Comparison of ENCODE assay signal across 12 cellular contexts in the genomic region with DNA sequence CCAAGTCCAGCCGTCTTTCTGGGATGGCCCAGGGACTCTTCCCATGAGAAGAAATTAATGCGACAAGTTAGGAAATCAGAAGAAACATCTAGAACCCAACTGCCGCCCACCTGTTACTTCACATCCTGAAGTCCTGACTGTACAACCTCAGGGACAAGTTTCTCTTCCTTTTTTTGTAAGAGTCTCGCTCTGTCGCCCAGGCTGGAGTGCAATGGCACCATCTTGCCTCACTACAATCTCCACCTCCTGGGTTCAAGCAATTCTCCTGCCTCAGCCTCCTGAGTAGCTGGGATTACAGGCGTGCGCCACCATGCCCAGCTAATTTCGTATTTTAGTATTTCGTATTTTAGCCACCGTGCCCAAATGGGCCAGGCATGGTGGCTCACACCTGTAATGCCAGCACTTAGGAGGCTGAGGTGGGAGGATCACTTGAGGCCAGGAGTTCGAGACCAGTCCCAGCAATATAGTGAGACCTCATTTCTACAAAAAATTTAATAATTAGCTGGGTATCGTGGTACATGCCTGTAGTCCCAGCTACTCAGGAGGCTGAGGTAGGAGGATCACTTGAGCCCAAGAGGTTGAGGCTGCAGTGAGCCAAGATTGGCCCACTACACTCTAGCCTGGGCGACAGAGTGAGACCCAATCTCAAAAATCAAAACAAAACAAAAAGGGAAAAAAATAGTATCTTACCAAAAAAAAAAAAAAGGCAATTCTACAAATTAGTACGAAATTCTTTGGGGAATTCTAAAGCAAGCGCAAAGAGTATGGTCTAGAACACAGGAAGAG. TPM values are rescaled to one million over a fixed set of nuclear protein-coding genes. Genes with fewer than 3 reads are reported as not detected.
A peak's percentile ranks its signal among the peaks of the same experiment; 100 is the strongest.
DNase-seq lines count a peak whose midpoint lies in the region; ATAC-seq, FAIRE-seq and TF ChIP-seq lines count a peak whose summit lies in the region.
"Had no signal": no experiment of that assay in that cellular context is flagged by ENCODE, and none has a peak within 500 bp of the region (broad histone marks: within the 10 kb centered on the region; RNA-seq: fewer than 3 reads in every experiment).

No MANE protein-coding gene starts in this region.

- POLR2A ChIA-PET in K562 (lab: Yijun Ruan, JAX) = interaction anchor here (0.6 to 1.0 kb wide), 3 partner anchors 9 to 171 kb away, joined by 3 to 4 read pairs (median 4); no protein-coding TSS in a partner anchor

- intact Hi-C loops in K562 (cut with micrococcal nuclease) = no loop called here
- intact Hi-C loops in left ventricle myocardium superior (cut with micrococcal nuclease) = no loop called here

- peaks cover 79% of the 10 kb centered on the region for H3K36me3 ChIP-seq in K562 (ENCODE audit: control insufficient read depth, insufficient read depth, low read length)
- H3K36me3 ChIP-seq: pancreas had no signal

- no TSS peak for BruUV-seq in K562 (replicated peaks; lab: Mats Ljungman, UMichigan)

- FAIRE-seq in K562 (lab: Jason Lieb, UNC) = no peak
- FAIRE-seq: pancreas had no signal

- TF ChIP-seq CTCF in GM12865 (IDR thresholded peaks at IDR 0.05; ENCODE audit: insufficient read depth, low read depth, low read length, missing control alignments) (no peak), K562 (IDR thresholded peaks at IDR 0.05 in 2 of 3, conservative IDR thresholded peaks at IDR 0.05 in 1 of 3; ENCODE audit: insufficient read depth in 2 of 3, low read depth in 1 of 3, low read length in 3 of 3) (no peak)

- in situ Hi-C loops in K562 (cut with MboI) = no loop called here

- TF ChIP-seq POLR2A in K562 (conservative IDR thresholded peaks at IDR 0.05) = no peak

- no peaks in the 10 kb centered on the region for H3K27me3 ChIP-seq in K562 (ENCODE audit: control insufficient read depth in 2 of 2, insufficient read depth in 2 of 2, low read length in 2 of 2)
- H3K27me3 ChIP-seq: pancreas had no signal

- CTCF ChIA-PET in K562 (lab: Yijun Ruan, JAX; ENCODE audit: low intra/inter-chr PET ratio) = no interaction called here

- H2AFZ ChIP-seq in K562 (ENCODE audit: low read depth, low read length) = no peak overlapping the region

- no peaks in the 10 kb centered on the region for H3K9me3 ChIP-seq in K562 (replicated peaks; ENCODE audit: control insufficient read depth, insufficient read depth, low read depth, low read length)
- H3K9me3 ChIP-seq: pancreas had no signal

- no peak overlapping the region for H3K27ac ChIP-seq in K562 (ENCODE audit: extremely low read depth, low read depth, low read length)
- H3K27ac ChIP-seq: pancreas had no signal

- H3K4me2 ChIP-seq in K562 (ENCODE audit: insufficient read depth, low read length) = no peak overlapping the region

- no peak overlapping the region for H3K4me3 ChIP-seq in GM12865 (ENCODE audit: low read depth, low read length)
- H3K4me3 ChIP-seq in K562 = no peak overlapping the region
- H3K4me3 ChIP-seq: pancreas had no signal

- H3K9ac ChIP-seq in K562 (ENCODE audit: insufficient read depth in 1 of 2, low read depth in 2 of 2, low read length in 2 of 2) = no peak overlapping the region

- 95% methylated on average over 15 of the region's 15 CpGs for WGBS in K562 (ENCODE audit: insufficient coverage, low coverage, missing lambda C conversion rate)

- H4K20me1 ChIP-seq in K562 (replicated peaks; ENCODE audit: control insufficient read depth, insufficient read depth, low read length) = peaks cover 10% of the 10 kb centered on the region; the same call in 1 of the 2 replicates

- peaks cover 0 to 9% of the 10 kb centered on the region in 2 experiments; a peak in 3 of 5 replicates for H3K4me1 ChIP-seq in K562 (replicated peaks in 1 of 2; ENCODE audit: control insufficient read depth in 2 of 2, insufficient read depth in 2 of 2, low read length in 2 of 2)

- TF ChIP-seq RAD21 in K562 (CRISPR knock-in tag; conservative IDR thresholded peaks at IDR 0.05 in 1 of 2, IDR thresholded peaks at IDR 0.05 in 1 of 2) = no peak

- TF ChIP-seq EP300 in K562 (IDR thresholded peaks at IDR 0.05; ENCODE audit: low read length) = no peak

- peak; percentile 83 for DNase-seq in GM12865 (ENCODE audit: low read depth)
- no peak for DNase-seq in K562 (ENCODE audit: extremely low read depth in 1 of 4, low spot score in 3 of 4)
- DNase-seq in inferior parietal cortex (ENCODE audit: extremely low spot score) = no peak
- DNase-seq in activated effector memory CD4-positive, alpha-beta T cell treated with Interleukin-2 at 50 U/mL for 16 hours = no peak
- no peak for DNase-seq in left ventricle myocardium superior
- DNase-seq: effector CD8-positive, alpha-beta T cell; NCI-H187 treated with DMSO at 0.1 percent for 48 hours; pancreas; SW 1271 had no signal

- H3K79me2 ChIP-seq in K562 (ENCODE audit: control insufficient read depth, insufficient read depth, low read length) = no peaks in the 10 kb centered on the region

- H3K9me1 ChIP-seq in K562 (ENCODE audit: control insufficient read depth, insufficient read depth, low read length) = no peaks in the 10 kb centered on the region

- peak; percentile 25 for ATAC-seq in GM19455 (IDR thresholded peaks at IDR 0.05; ENCODE audit: unreplicated experiment)
- ATAC-seq in HG03342 (IDR thresholded peaks at IDR 0.05; ENCODE audit: unreplicated experiment) = peak; percentile 66
- no peak for ATAC-seq in K562
- ATAC-seq in left ventricle myocardium superior = no peak
- ATAC-seq in SK-N-SH treated with all-trans-retinoic acid at 6 μM for 48 hours = no peak

RNA-seq across cellular contexts. Expression of gene LAT2, which starts 20.8 kb away (rescaled TPM):
- total RNA-seq in K562 (2011; cell fraction: chromatin; rRNA removed; ENCODE audit: low replicate concordance) = 1.1 and 2.4 TPM in 2 replicates
- 0.39 and 1.8 TPM in 2 replicates for total RNA-seq in K562 (2011; cell fraction: nucleolus; rRNA removed)
- 1.1 and 1.5 TPM in 2 replicates for total RNA-seq in K562 (2011; cell fraction: nucleoplasm; rRNA removed)
- 0.29 and 0.45 TPM in 2 replicates for total RNA-seq in K562 (2014; rRNA removed)
- 0.15 TPM in 1 of 2 replicates, not detected in the other for total RNA-seq in K562 (2014; rRNA removed; fragmentation: Illumina TruSeq; extraction: Trizol)
- total RNA-seq in K562 (2015; rRNA removed; fragmentation: Illumina TruSeq; extraction: Trizol) = 0.11 and 0.23 TPM in 2 replicates
- 0.29 and 0.58 TPM in 2 replicates for total RNA-seq in K562 (2021)
- polyA plus RNA-seq in K562 (2011; rRNA removed) = 0.24 and 0.65 TPM in 2 replicates
- polyA plus RNA-seq in K562 (2011; cell fraction: cytosol; rRNA removed) = 0.19 and 0.57 TPM in 2 replicates
- 0.18 and 0.64 TPM in 2 replicates for polyA plus RNA-seq in K562 (2011; cell fraction: nucleus; rRNA removed)
- 0.68 and 0.76 TPM in 2 replicates for polyA plus RNA-seq in K562 (2012)
- 0.40 and 0.47 TPM in 2 replicates for polyA plus RNA-seq in K562 (2014; fragmentation: Illumina TruSeq; extraction: Trizol)
- under 1 TPM; 0.24 to 0.25 TPM for polyA plus RNA-seq in K562 (2014; fragmentation: Nextera tagmentation; extraction: Ambion mirVana)
- 0.24 and 0.78 TPM in 2 replicates for polyA plus RNA-seq in K562 (2014; rRNA removed)
- 0.53 TPM in 1 of 2 replicates, not detected in the other for polyA minus RNA-seq in K562 (2011; rRNA and poly(A)+ RNA removed)
- polyA minus RNA-seq in K562 (2011; cell fraction: cytosol; rRNA and poly(A)+ RNA removed) = not detected in 2 replicates
- polyA minus RNA-seq in K562 (2011; cell fraction: nucleus; rRNA and poly(A)+ RNA removed) = 0.54 TPM in 1 of 2 replicates, not detected in the other
- total RNA-seq in left ventricle myocardium superior = 2.7 TPM

RNA-seq across cellular contexts. Expression of gene RFC2, which starts 23.6 kb away (rescaled TPM):
- 39.7 and 82.7 TPM in 2 replicates for total RNA-seq in K562 (2011; cell fraction: chromatin; rRNA removed; ENCODE audit: low replicate concordance)
- 54.0 and 64.9 TPM in 2 replicates for total RNA-seq in K562 (2011; cell fraction: nucleolus; rRNA removed)
- total RNA-seq in K562 (2011; cell fraction: nucleoplasm; rRNA removed) = 37.6 and 46.7 TPM in 2 replicates
- total RNA-seq in K562 (2014; rRNA removed) (93.6 and 123 TPM in 2 replicates), K562 (2014; rRNA removed; fragmentation: Illumina TruSeq; extraction: Trizol) (96.6 and 99.8 TPM in 2 replicates), K562 (2015; rRNA removed; fragmentation: Illumina TruSeq; extraction: Trizol) (122 and 126 TPM in 2 replicates), K562 (2021) (102 and 104 TPM in 2 replicates), left ventricle myocardium superior (10.5 TPM)
- polyA plus RNA-seq in K562 (2011; rRNA removed) (78.2 and 109 TPM in 2 replicates), K562 (2014; fragmentation: Illumina TruSeq; extraction: Trizol) (156 and 161 TPM in 2 replicates), K562 (2014; fragmentation: Nextera tagmentation; extraction: Ambion mirVana) (10 to 100 TPM; 32.5 to 55.6 TPM), K562 (2014; rRNA removed) (112 and 124 TPM in 2 replicates)
- 62.5 and 86.6 TPM in 2 replicates for polyA plus RNA-seq in K562 (2011; cell fraction: cytosol; rRNA removed)
- 21.3 and 32.9 TPM in 2 replicates for polyA plus RNA-seq in K562 (2011; cell fraction: nucleus; rRNA removed)
- polyA plus RNA-seq in K562 (2012) = 86.3 and 99.6 TPM in 2 replicates
- polyA minus RNA-seq in K562 (2011; rRNA and poly(A)+ RNA removed) = 85.5 and 125 TPM in 2 replicates
- 72.1 and 79.1 TPM in 2 replicates for polyA minus RNA-seq in K562 (2011; cell fraction: cytosol; rRNA and poly(A)+ RNA removed)
- 22.2 and 22.7 TPM in 2 replicates for polyA minus RNA-seq in K562 (2011; cell fraction: nucleus; rRNA and poly(A)+ RNA removed)

RNA-seq across cellular contexts. Expression of gene EIF4H, which starts 56.5 kb away (rescaled TPM):
- total RNA-seq in K562 (2011; cell fraction: chromatin; rRNA removed; ENCODE audit: low replicate concordance) = 135 and 180 TPM in 2 replicates
- 102 and 103 TPM in 2 replicates for total RNA-seq in K562 (2011; cell fraction: nucleolus; rRNA removed)
- total RNA-seq in K562 (2011; cell fraction: nucleoplasm; rRNA removed) = 156 and 188 TPM in 2 replicates
- total RNA-seq in K562 (2014; rRNA removed) (315 and 338 TPM in 2 replicates), K562 (2014; rRNA removed; fragmentation: Illumina TruSeq; extraction: Trizol) (262 and 319 TPM in 2 replicates), K562 (2015; rRNA removed; fragmentation: Illumina TruSeq; extraction: Trizol) (350 and 354 TPM in 2 replicates), K562 (2021) (408 and 416 TPM in 2 replicates), left ventricle myocardium superior (172 TPM)
- polyA plus RNA-seq in K562 (2011; rRNA removed) (346 and 435 TPM in 2 replicates), K562 (2014; fragmentation: Illumina TruSeq; extraction: Trizol) (319 and 334 TPM in 2 replicates), K562 (2014; fragmentation: Nextera tagmentation; extraction: Ambion mirVana) (10 to 100 TPM; 11.0 to 15.9 TPM), K562 (2014; rRNA removed) (369 and 425 TPM in 2 replicates)
- 391 and 403 TPM in 2 replicates for polyA plus RNA-seq in K562 (2011; cell fraction: cytosol; rRNA removed)
- polyA plus RNA-seq in K562 (2011; cell fraction: nucleus; rRNA removed) = 160 and 185 TPM in 2 replicates
- polyA plus RNA-seq in K562 (2012) = 372 and 407 TPM in 2 replicates
- polyA minus RNA-seq in K562 (2011; rRNA and poly(A)+ RNA removed) = 295 and 304 TPM in 2 replicates
- 159 and 193 TPM in 2 replicates for polyA minus RNA-seq in K562 (2011; cell fraction: cytosol; rRNA and poly(A)+ RNA removed)
- polyA minus RNA-seq in K562 (2011; cell fraction: nucleus; rRNA and poly(A)+ RNA removed) = 95.7 and 151 TPM in 2 replicates

RNA-seq across cellular contexts. Expression of gene CLIP2, which starts 58.6 kb away (rescaled TPM):
- 13.7 and 50.4 TPM in 2 replicates for total RNA-seq in K562 (2011; cell fraction: chromatin; rRNA removed; ENCODE audit: low replicate concordance)
- 18.6 and 27.8 TPM in 2 replicates for total RNA-seq in K562 (2011; cell fraction: nucleolus; rRNA removed)
- total RNA-seq in K562 (2011; cell fraction: nucleoplasm; rRNA removed) = 13.9 and 16.6 TPM in 2 replicates
- total RNA-seq in K562 (2014; rRNA removed) (3.4 and 4.2 TPM in 2 replicates), K562 (2014; rRNA removed; fragmentation: Illumina TruSeq; extraction: Trizol) (0.91 and 1.8 TPM in 2 replicates), K562 (2015; rRNA removed; fragmentation: Illumina TruSeq; extraction: Trizol) (3.1 and 3.8 TPM in 2 replicates), K562 (2021) (4.3 and 5.4 TPM in 2 replicates), left ventricle myocardium superior (6.9 TPM)
- polyA plus RNA-seq in K562 (2011; rRNA removed) (2.1 and 3.9 TPM in 2 replicates), K562 (2014; fragmentation: Illumina TruSeq; extraction: Trizol) (2.5 and 2.8 TPM in 2 replicates), K562 (2014; fragmentation: Nextera tagmentation; extraction: Ambion mirVana) (under 1 TPM; 0.07 to 0.10 TPM), K562 (2014; rRNA removed) (1.9 and 2.4 TPM in 2 replicates)
- 3.0 and 3.4 TPM in 2 replicates for polyA plus RNA-seq in K562 (2011; cell fraction: cytosol; rRNA removed)
- 5.0 and 8.1 TPM in 2 replicates for polyA plus RNA-seq in K562 (2011; cell fraction: nucleus; rRNA removed)
- polyA plus RNA-seq in K562 (2012) = 3.5 and 6.6 TPM in 2 replicates
- 4.3 and 5.5 TPM in 2 replicates for polyA minus RNA-seq in K562 (2011; rRNA and poly(A)+ RNA removed)
- 5.6 and 10.7 TPM in 2 replicates for polyA minus RNA-seq in K562 (2011; cell fraction: cytosol; rRNA and poly(A)+ RNA removed)
- 10.0 and 11.3 TPM in 2 replicates for polyA minus RNA-seq in K562 (2011; cell fraction: nucleus; rRNA and poly(A)+ RNA removed)

Comparison
In these comparisons a context has a peak if more than half of its experiments do, and no peak if none do; other contexts are left out.
1. ATAC-seq: peak in GM19455 (single experiment) and HG03342 (single experiment); none in K562 (single experiment), left ventricle myocardium superior (single experiment) and SK-N-SH treated with all-trans-retinoic acid at 6 μM for 48 hours (single experiment).